In the genomic region with DNA sequence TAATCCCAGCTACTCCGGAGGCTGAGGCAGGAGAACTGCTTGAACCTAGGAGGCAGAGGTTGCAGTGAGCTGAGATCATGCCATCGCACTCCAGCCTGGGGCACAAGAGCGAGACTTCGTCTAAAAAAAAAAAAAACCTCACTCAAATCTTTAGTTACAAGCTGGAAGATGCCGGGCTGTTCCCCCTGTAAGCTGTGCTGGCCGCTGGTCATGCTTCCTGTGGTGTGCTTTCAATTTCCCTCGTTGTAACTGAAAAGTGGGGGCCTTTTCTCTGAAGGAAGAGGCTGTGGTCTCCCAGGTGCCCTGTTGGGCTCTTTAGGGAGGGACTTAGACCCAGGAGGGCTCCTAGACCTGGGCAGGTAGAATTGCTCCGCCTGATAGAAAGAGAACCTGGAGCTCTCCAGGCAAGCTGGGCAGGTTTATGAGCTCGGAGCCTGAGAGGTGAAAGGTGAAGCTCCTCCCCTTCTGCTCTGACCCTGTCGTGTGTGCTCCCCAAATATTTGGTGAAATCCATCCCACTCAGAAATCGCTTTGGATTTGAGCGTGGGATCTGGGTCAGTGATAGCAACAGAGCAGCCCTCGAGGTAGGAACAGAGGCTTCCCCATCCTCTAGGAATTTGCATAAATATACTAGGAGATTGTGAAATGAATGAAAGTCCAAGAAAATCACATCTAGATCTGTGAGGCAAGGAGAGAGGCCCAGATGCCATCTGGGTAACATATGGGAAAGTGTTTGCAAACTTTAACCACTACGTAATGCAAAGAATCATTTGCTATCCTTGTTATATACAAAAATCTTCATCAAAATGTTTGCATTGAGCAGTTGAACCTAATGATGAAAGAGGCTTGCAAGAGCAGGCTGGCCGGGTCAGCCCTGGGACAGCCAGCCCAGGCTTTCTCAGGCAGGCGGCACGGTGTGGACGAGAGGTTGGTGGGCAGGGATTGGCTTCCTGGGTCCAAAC, we compare ENCODE assay signal across 12 cellular contexts.
DNase-seq lines count a peak whose midpoint lies in the region; ATAC-seq, FAIRE-seq and TF ChIP-seq lines count a peak whose summit lies in the region.
"Had no signal": no experiment of that assay in that cellular context is flagged by ENCODE, and none has a peak within 500 bp of the region (broad histone marks: within the 10 kb centered on the region; RNA-seq: fewer than 3 reads in every experiment).

No MANE protein-coding gene starts in this region.

- H2AFZ ChIP-seq in neural progenitor cell (replicated peaks), result peak overlapping the region; percentile 54

- H3K4me3 Mint-ChIP-seq in stimulated activated naive CD8-positive, alpha-beta T cell treated with anti-CD3 and anti-CD28 coated beads, Interleukin-15, amount 100 ng/mL, for 72 hours, result no peak overlapping the region
- H3K4me3 Mint-ChIP-seq in neural progenitor cell, result no peak overlapping the region
- H3K4me3 Mint-ChIP-seq in stimulated activated naive B cell treated with anti-CD40 and anti-IgM and Interleukin-4, amounts not matched to agents 10 μg/mL and 1 μg/mL and 100 μg/mL, for 72 hours, result no peak overlapping the region

- no peak overlapping the region for H3K27ac ChIP-seq in neural progenitor cell

- no peaks in the 10 kb centered on the region for H4K20me1 ChIP-seq in neural progenitor cell (ENCODE audit: low read depth)

- no peaks in the 10 kb centered on the region for H3K36me3 Mint-ChIP-seq in neural progenitor cell
- no peaks in the 10 kb centered on the region for H3K36me3 Mint-ChIP-seq in stimulated activated naive B cell treated with anti-CD40 and anti-IgM and Interleukin-4, amounts not matched to agents 10 μg/mL and 1 μg/mL and 100 μg/mL, for 72 hours

- ATAC-seq in stimulated activated naive CD8-positive, alpha-beta T cell treated with anti-CD3 and anti-CD28 coated beads, Interleukin-15, amount 100 ng/mL, for 72 hours, result no peak
- no peak for ATAC-seq in stimulated activated naive CD8-positive, alpha-beta T cell treated with anti-CD3 and anti-CD28 coated beads, Interleukin-15, Interleukin-2, amounts not matched to agents 100 U/mL and 50 U/mL, for 24 hours
- no peak for ATAC-seq in stimulated activated naive B cell treated with anti-CD40 and anti-IgM and Interleukin-4, amounts not matched to agents 10 μg/mL and 1 μg/mL and 100 μg/mL, for 72 hours (replicated peaks)
- ATAC-seq in HG03521 (IDR thresholded peaks at IDR 0.05; ENCODE audit: unreplicated experiment), result no peak

- no peak for DNase-seq in stimulated activated naive CD8-positive, alpha-beta T cell treated with anti-CD3 and anti-CD28 coated beads, Interleukin-15, amount 100 ng/mL, for 72 hours
- no peak for DNase-seq in stimulated activated naive CD8-positive, alpha-beta T cell treated with anti-CD3 and anti-CD28 coated beads, Interleukin-15, Interleukin-2, amounts not matched to agents 100 U/mL and 50 U/mL, for 24 hours
- peak; percentile 81 for DNase-seq in fibroblast of gingiva (ENCODE audit: low read depth)
- DNase-seq in neural progenitor cell (ENCODE audit: low spot score), result no peak
- DNase-seq in stimulated activated naive B cell treated with anti-CD40 and anti-IgM and Interleukin-4, amounts not matched to agents 10 μg/mL and 1 μg/mL and 100 μg/mL, for 72 hours, result no peak
- no peak for DNase-seq in GM12891 (ENCODE audit: insufficient read length, low spot score)
- no peak for DNase-seq in DMS53 treated with DMSO at 0.1 percent for 48 hours (lab: John Stamatoyannopoulos, UW; ENCODE audit: unreplicated experiment)
- DNase-seq: activated naive CD4-positive, alpha-beta T cell treated with Interleukin-2 at 50 U/mL for 16 hours; central memory CD4-positive, alpha-beta T cell; NCI-H526 treated with DMSO at 0.1 percent for 48 hours; SHP77 treated with DMSO at 0.1 percent for 48 hours had no signal

- no peak for TF ChIP-seq CTCF in neural progenitor cell (IDR thresholded peaks at IDR 0.05)

- H3K9me3 ChIP-seq in neural progenitor cell (ENCODE audit: low read depth), result no peaks in the 10 kb centered on the region

- H3K27me3 ChIP-seq in neural progenitor cell, result no peaks in the 10 kb centered on the region

- no peaks in the 10 kb centered on the region for H3F3A ChIP-seq in neural progenitor cell (ENCODE audit: low read depth)

- no peaks in the 10 kb centered on the region for H3K79me2 ChIP-seq in neural progenitor cell (ENCODE audit: low read depth)

- no peaks in the 10 kb centered on the region for H3K9me3 Mint-ChIP-seq in stimulated activated naive CD8-positive, alpha-beta T cell treated with anti-CD3 and anti-CD28 coated beads, Interleukin-15, amount 100 ng/mL, for 72 hours
- no peaks in the 10 kb centered on the region for H3K9me3 Mint-ChIP-seq in neural progenitor cell
- no peaks in the 10 kb centered on the region for H3K9me3 Mint-ChIP-seq in stimulated activated naive B cell treated with anti-CD40 and anti-IgM and Interleukin-4, amounts not matched to agents 10 μg/mL and 1 μg/mL and 100 μg/mL, for 72 hours

- TF ChIP-seq POLR2A in GM12891 (IDR thresholded peaks at IDR 0.05; ENCODE audit: low read depth, low read length), result no peak

- no peak overlapping the region for H3K9ac ChIP-seq in neural progenitor cell

- H3K4me1 ChIP-seq in neural progenitor cell, result peaks cover 11% of the 10 kb centered on the region

- peaks cover 16% of the 10 kb centered on the region for H3K27me3 Mint-ChIP-seq in stimulated activated naive CD8-positive, alpha-beta T cell treated with anti-CD3 and anti-CD28 coated beads, Interleukin-15, amount 100 ng/mL, for 72 hours
- H3K27me3 Mint-ChIP-seq in neural progenitor cell (ENCODE audit: insufficient read depth, low read depth), result peaks cover 2% of the 10 kb centered on the region
- H3K27me3 Mint-ChIP-seq in stimulated activated naive B cell treated with anti-CD40 and anti-IgM and Interleukin-4, amounts not matched to agents 10 μg/mL and 1 μg/mL and 100 μg/mL, for 72 hours, result peaks cover 6 to 13% of the 10 kb centered on the region in 2 donors

- FAIRE-seq in GM12891 (lab: Jason Lieb, UNC), result no peak

- no peaks in the 10 kb centered on the region for H3K36me3 ChIP-seq in neural progenitor cell

- H3K4me3 ChIP-seq in neural progenitor cell, result no peak overlapping the region

- H3K27ac Mint-ChIP-seq in stimulated activated naive CD8-positive, alpha-beta T cell treated with anti-CD3 and anti-CD28 coated beads, Interleukin-15, amount 100 ng/mL, for 72 hours, result peak overlapping the region; percentile 34 to 56
- H3K27ac Mint-ChIP-seq in neural progenitor cell, result peak overlapping the region; percentile 78
- H3K27ac Mint-ChIP-seq in stimulated activated naive B cell treated with anti-CD40 and anti-IgM and Interleukin-4, amounts not matched to agents 10 μg/mL and 1 μg/mL and 100 μg/mL, for 72 hours, result no peak overlapping the region

- peak overlapping the region; percentile 20 for H3K4me2 ChIP-seq in neural progenitor cell

- peaks cover 17% of the 10 kb centered on the region for H3K4me1 Mint-ChIP-seq in stimulated activated naive CD8-positive, alpha-beta T cell treated with anti-CD3 and anti-CD28 coated beads, Interleukin-15, amount 100 ng/mL, for 72 hours
- peaks cover 19% of the 10 kb centered on the region for H3K4me1 Mint-ChIP-seq in neural progenitor cell
- peaks cover 0 to 3% of the 10 kb centered on the region in 2 donors for H3K4me1 Mint-ChIP-seq in stimulated activated naive B cell treated with anti-CD40 and anti-IgM and Interleukin-4, amounts not matched to agents 10 μg/mL and 1 μg/mL and 100 μg/mL, for 72 hours

TF ChIP-seq in GM12891, 5 proteins besides CTCF, POLR2A, EP300 and RAD21:
- TF ChIP-seq POU2F2 (IDR thresholded peaks at IDR 0.05; ENCODE audit: low read depth, low read length) (no peak), PAX5 (IDR thresholded peaks at IDR 0.05; ENCODE audit: insufficient read depth, low read length, severe bottlenecking) (no peak), TAF1 (IDR thresholded peaks at IDR 0.05; ENCODE audit: low read depth, low read length) (no peak), SPI1 (IDR thresholded peaks at IDR 0.05; ENCODE audit: low read depth, low read length) (no peak), POLR2AphosphoS5 (IDR thresholded peaks at IDR 0.05; ENCODE audit: low read depth, low read length) (no peak)
